In genomic region chr2:214853906-214854305, GRCh38 we compare ENCODE assay signal across 1 cellular context.
TF ChIP-seq lines count a peak whose summit lies in the region.

No MANE protein-coding gene starts in this region.

TF ChIP-seq in HepG2, 621 proteins besides CTCF, POLR2A, EP300 and RAD21 (continued from another document):
- TF ChIP-seq, protein P1, sequence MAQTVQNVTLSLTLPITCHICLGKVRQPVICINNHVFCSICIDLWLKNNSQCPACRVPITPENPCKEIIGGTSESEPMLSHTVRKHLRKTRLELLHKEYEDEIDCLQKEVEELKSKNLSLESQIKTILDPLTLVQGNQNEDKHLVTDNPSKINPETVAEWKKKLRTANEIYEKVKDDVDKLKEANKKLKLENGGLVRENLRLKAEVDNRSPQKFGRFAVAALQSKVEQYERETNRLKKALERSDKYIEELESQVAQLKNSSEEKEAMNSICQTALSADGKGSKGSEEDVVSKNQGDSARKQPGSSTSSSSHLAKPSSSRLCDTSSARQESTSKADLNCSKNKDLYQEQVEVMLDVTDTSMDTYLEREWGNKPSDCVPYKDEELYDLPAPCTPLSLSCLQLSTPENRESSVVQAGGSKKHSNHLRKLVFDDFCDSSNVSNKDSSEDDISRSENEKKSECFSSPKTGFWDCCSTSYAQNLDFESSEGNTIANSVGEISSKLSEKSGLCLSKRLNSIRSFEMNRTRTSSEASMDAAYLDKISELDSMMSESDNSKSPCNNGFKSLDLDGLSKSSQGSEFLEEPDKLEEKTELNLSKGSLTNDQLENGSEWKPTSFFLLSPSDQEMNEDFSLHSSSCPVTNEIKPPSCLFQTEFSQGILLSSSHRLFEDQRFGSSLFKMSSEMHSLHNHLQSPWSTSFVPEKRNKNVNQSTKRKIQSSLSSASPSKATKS (CRISPR knock-in tag; IDR thresholded peaks at IDR 0.05) = no peak
TF ChIP-seq in HepG2: peak in this region for 108.
